Comparison of ENCODE assay signal across 13 cellular contexts in the genomic region with DNA sequence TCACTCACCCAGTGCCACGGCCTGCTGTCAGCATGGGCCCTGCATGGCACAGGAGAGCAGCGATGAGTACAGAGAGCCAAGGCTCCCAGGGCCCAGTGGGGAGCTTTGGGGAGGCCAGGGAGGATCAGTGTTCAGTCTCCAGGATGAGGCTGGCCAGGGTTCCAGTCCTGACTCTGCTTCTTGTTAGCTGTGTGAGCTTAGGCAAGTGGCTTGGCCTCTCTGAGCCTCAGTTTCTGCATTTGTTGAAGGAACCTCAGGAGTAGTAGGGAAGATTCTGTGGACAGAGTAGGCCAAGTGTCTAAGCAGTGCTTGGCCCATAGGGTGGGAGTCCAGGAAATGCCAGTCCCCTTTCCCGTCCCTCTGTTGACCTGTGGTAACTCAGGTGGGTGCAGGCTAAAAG. TPM values are rescaled to one million over a fixed set of nuclear protein-coding genes. Genes with fewer than 3 reads are reported as not detected.
DNase-seq lines count a peak whose midpoint lies in the region; ATAC-seq, FAIRE-seq and TF ChIP-seq lines count a peak whose summit lies in the region.
"Had no signal": no experiment of that assay in that cellular context is flagged by ENCODE, and none has a peak within 500 bp of the region (broad histone marks: within the 10 kb centered on the region; RNA-seq: fewer than 3 reads in every experiment).

No MANE protein-coding gene starts in this region.

- no peak for FAIRE-seq in pancreas (lab: Jason Lieb, UNC)
- FAIRE-seq: RCC 7860 had no signal

- no peak for TF ChIP-seq POLR2A in esophagus squamous epithelium (IDR thresholded peaks at IDR 0.05)
- TF ChIP-seq POLR2A in upper lobe of left lung (IDR thresholded peaks at IDR 0.05) = no peak

- no peak for DNase-seq in SK-N-SH
- DNase-seq in esophagus squamous epithelium (lab: John Stamatoyannopoulos, UW) = no peak
- no peak for DNase-seq in pancreas
- no peak for DNase-seq in upper lobe of left lung
- DNase-seq in Karpas-422 = no peak
- no peak for DNase-seq in CD1c-positive myeloid dendritic cell (ENCODE audit: extremely low spot score)
- DNase-seq: activated CD8-positive, alpha-beta T cell treated with anti-CD3 and anti-CD28 coated beads for 36 hours; NCI-H1105; stimulated activated CD4-positive, alpha-beta T cell treated with anti-CD3 and anti-CD28 coated beads, Interleukin-1b, Interleukin-23, amount 100 ng/mL, for 48 hours had no signal

- H3K27me3 ChIP-seq in SK-N-SH (ENCODE audit: insufficient read depth) (no peaks in the 10 kb centered on the region), esophagus squamous epithelium (no peaks in the 10 kb centered on the region), pancreas (no peaks in the 10 kb centered on the region), upper lobe of left lung (no peaks in the 10 kb centered on the region), Karpas-422 (ENCODE audit: low read length) (no peaks in the 10 kb centered on the region)

- ATAC-seq in SK-N-SH treated with all-trans-retinoic acid at 6 μM for 48 hours = no peak
- ATAC-seq in pancreas = no peak
- ATAC-seq in upper lobe of left lung (ENCODE audit: low FRiP score in 2 of 2) = no peak
- no peak for ATAC-seq in GM18511 (IDR thresholded peaks at IDR 0.05; ENCODE audit: unreplicated experiment)
- ATAC-seq: activated CD8-positive, alpha-beta T cell treated with anti-CD3 and anti-CD28 coated beads for 36 hours had no signal

- 0 out of 2 replicates have a peak, but pooled peaks cover 4% of the 10 kb centered on the region for H4K20me1 ChIP-seq in SK-N-SH (ENCODE audit: insufficient read depth)
- H4K20me1 ChIP-seq in Karpas-422 (ENCODE audit: insufficient read depth, low read depth, low read length) = peaks cover 18% of the 10 kb centered on the region

- H3K9me2 ChIP-seq in SK-N-SH (no peaks in the 10 kb centered on the region), Karpas-422 (replicated peaks; ENCODE audit: insufficient read depth, low read length) (no peaks in the 10 kb centered on the region)

- H3K4me1 ChIP-seq in SK-N-SH (ENCODE audit: control insufficient read depth in 1 of 2, insufficient read depth in 2 of 2, low read depth in 1 of 2, low read length in 1 of 2) (peaks cover 44 to 57% of the 10 kb centered on the region in 2 experiments), esophagus squamous epithelium (peaks cover 45 to 73% (median 50%) of the 10 kb centered on the region in 3 donors), pancreas (peaks cover 7 to 27% (median 21%) of the 10 kb centered on the region in 3 donors), upper lobe of left lung (peaks cover 59 to 85% (median 71%) of the 10 kb centered on the region in 4 donors), Karpas-422 (ENCODE audit: low read length) (peaks cover 4% of the 10 kb centered on the region; the same call in 1 of the 2 replicates)

- H2AFZ ChIP-seq in SK-N-SH (ENCODE audit: low read depth) (no peak overlapping the region), Karpas-422 (ENCODE audit: low read length) (no peak overlapping the region)

- POLR2A ChIA-PET in SK-N-SH (lab: Yijun Ruan, JAX) = interaction anchor here (2.5 kb wide), 1 partner anchor 102 kb away, joined by 7 read pairs; a partner anchor contains a TSS

- CTCF ChIA-PET in SK-N-SH (lab: Yijun Ruan, JAX) = interaction anchor here (0.8 to 1.0 kb wide), 2 partner anchors 157 to 159 kb away, joined by 3 to 4 read pairs; no protein-coding TSS in a partner anchor

- no peak for TF ChIP-seq CTCF in SK-N-SH (IDR thresholded peaks at IDR 0.05)
- no peak for TF ChIP-seq CTCF in esophagus squamous epithelium (IDR thresholded peaks at IDR 0.05)
- TF ChIP-seq CTCF in pancreas (IDR thresholded peaks at IDR 0.05) = no peak
- TF ChIP-seq CTCF in upper lobe of left lung (IDR thresholded peaks at IDR 0.05) = no peak

- no peak for TF ChIP-seq RAD21 in SK-N-SH (IDR thresholded peaks at IDR 0.05; ENCODE audit: low read length)

- WGBS in SK-N-SH (ENCODE audit: low lambda C conversion rate) = 90% methylated on average over 2 of the region's 3 CpGs
- WGBS in esophagus squamous epithelium, 2 donors = 75 to 100% methylated on average over 1 of the region's 3 CpGs
- WGBS in pancreas, 2 donors = 82 to 88% methylated on average over 3 of the region's 3 CpGs
- WGBS in upper lobe of left lung, 2 donors = 51 to 60% methylated on average over 1 to 3 of the region's 3 CpGs

- H3K36me3 ChIP-seq in SK-N-SH (replicated peaks in 1 of 2; ENCODE audit: control insufficient read depth in 1 of 2, insufficient read depth in 2 of 2, low read length in 1 of 2) = no peaks in the 10 kb centered on the region
- H3K36me3 ChIP-seq in esophagus squamous epithelium = no peaks in the 10 kb centered on the region
- no peaks in the 10 kb centered on the region for H3K36me3 ChIP-seq in pancreas
- H3K36me3 ChIP-seq in upper lobe of left lung = no peaks in the 10 kb centered on the region
- no peaks in the 10 kb centered on the region for H3K36me3 ChIP-seq in Karpas-422 (ENCODE audit: insufficient read depth, low read length)

- H3K4me2 ChIP-seq in SK-N-SH (peak overlapping the region; percentile 48), Karpas-422 (ENCODE audit: low read depth, low read length, poor library complexity, severe bottlenecking) (no peak overlapping the region)

- H3K4me3 ChIP-seq in SK-N-SH (ENCODE audit: low read depth in 2 of 2, low read length in 1 of 2) = no peak overlapping the region
- peak overlapping the region in 1 of 4 donors; percentile 4 for H3K4me3 ChIP-seq in esophagus squamous epithelium
- H3K4me3 ChIP-seq in pancreas = no peak overlapping the region
- H3K4me3 ChIP-seq in upper lobe of left lung = no peak overlapping the region
- H3K4me3 ChIP-seq in Karpas-422 (ENCODE audit: low read length) = no peak overlapping the region

- TF ChIP-seq EP300 in SK-N-SH (IDR thresholded peaks at IDR 0.05; ENCODE audit: borderline replicate concordance in 1 of 2, low read depth in 1 of 2, low read length in 1 of 2) = no peak
- TF ChIP-seq EP300 in upper lobe of left lung (IDR thresholded peaks at IDR 0.05) = no peak

- peaks cover 38% of the 10 kb centered on the region for H3F3A ChIP-seq in SK-N-SH (replicated peaks; ENCODE audit: insufficient read depth)

- H3K79me2 ChIP-seq in SK-N-SH (ENCODE audit: insufficient read depth) (peaks cover 60% of the 10 kb centered on the region), Karpas-422 (ENCODE audit: low read length) (peaks cover 17% of the 10 kb centered on the region; the same call in 1 of the 2 replicates)

- H3K27ac ChIP-seq in SK-N-SH (ENCODE audit: low read depth in 2 of 2, low read length in 1 of 2) (peak overlapping the region in 1 of 2 experiments; percentile 99; a peak in 2 of 4 replicates), esophagus squamous epithelium (peak overlapping the region; percentile 76 to 94 (median 92)), pancreas (peak overlapping the region; percentile 38 to 79 (median 56)), upper lobe of left lung (peak overlapping the region; percentile 81 to 96 (median 88)), Karpas-422 (ENCODE audit: low read length) (no peak overlapping the region)
- H3K27ac ChIP-seq: 22Rv1 had no signal

- H3K9ac ChIP-seq in SK-N-SH (peak overlapping the region; percentile 64; the same call in 1 of the 2 replicates), Karpas-422 (ENCODE audit: low read length) (no peak overlapping the region)

- H3K9me3 ChIP-seq in SK-N-SH (no peaks in the 10 kb centered on the region), esophagus squamous epithelium (no peaks in the 10 kb centered on the region), pancreas (no peaks in the 10 kb centered on the region), upper lobe of left lung (no peaks in the 10 kb centered on the region), Karpas-422 (ENCODE audit: low read length) (no peaks in the 10 kb centered on the region)

- intact Hi-C loops in esophagus squamous epithelium (cut with DNase I) (no loop called here), pancreas (cut with DNase I) (no loop called here)

TF ChIP-seq in SK-N-SH, 30 proteins besides CTCF, POLR2A, EP300 and RAD21:
- TF ChIP-seq RFX5 (IDR thresholded peaks at IDR 0.05; ENCODE audit: low read length) (no peak), EZH2phosphoT487 (IDR thresholded peaks at IDR 0.05; ENCODE audit: borderline replicate concordance, low read depth) (no peak), FOSL2 (IDR thresholded peaks at IDR 0.05; ENCODE audit: borderline replicate concordance, low read depth) (no peak), GATA2 (CRISPR knock-in tag; IDR thresholded peaks at IDR 0.05) (no peak), SMC3 (IDR thresholded peaks at IDR 0.05; ENCODE audit: low read depth, low read length) (no peak), YY1 (IDR thresholded peaks at IDR 0.05; ENCODE audit: low read depth) (no peak), RCOR1 (IDR thresholded peaks at IDR 0.05; ENCODE audit: low read length) (no peak), TEAD4 (IDR thresholded peaks at IDR 0.05; ENCODE audit: borderline replicate concordance, insufficient read depth) (no peak), POLR2AphosphoS5 (IDR thresholded peaks at IDR 0.05; ENCODE audit: low read depth, low read length) (no peak)
TF ChIP-seq in SK-N-SH: peak in this region for 0.

TF ChIP-seq in SK-N-SH treated with all-trans-retinoic acid at 6 μM for 48 hours, 23 proteins besides CTCF, POLR2A, EP300 and RAD21 (continues in another document):
- no peak for TF ChIP-seq ZC3H10 (CRISPR knock-in tag; IDR thresholded peaks at IDR 0.05)
- TF ChIP-seq, protein P1, sequence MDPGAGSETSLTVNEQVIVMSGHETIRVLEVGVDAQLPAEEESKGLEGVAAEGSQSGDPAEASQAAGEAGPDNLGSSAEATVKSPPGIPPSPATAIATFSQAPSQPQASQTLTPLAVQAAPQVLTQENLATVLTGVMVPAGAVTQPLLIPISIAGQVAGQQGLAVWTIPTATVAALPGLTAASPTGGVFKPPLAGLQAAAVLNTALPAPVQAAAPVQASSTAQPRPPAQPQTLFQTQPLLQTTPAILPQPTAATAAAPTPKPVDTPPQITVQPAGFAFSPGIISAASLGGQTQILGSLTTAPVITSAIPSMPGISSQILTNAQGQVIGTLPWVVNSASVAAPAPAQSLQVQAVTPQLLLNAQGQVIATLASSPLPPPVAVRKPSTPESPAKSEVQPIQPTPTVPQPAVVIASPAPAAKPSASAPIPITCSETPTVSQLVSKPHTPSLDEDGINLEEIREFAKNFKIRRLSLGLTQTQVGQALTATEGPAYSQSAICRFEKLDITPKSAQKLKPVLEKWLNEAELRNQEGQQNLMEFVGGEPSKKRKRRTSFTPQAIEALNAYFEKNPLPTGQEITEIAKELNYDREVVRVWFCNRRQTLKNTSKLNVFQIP (CRISPR knock-in tag; IDR thresholded peaks at IDR 0.05; ENCODE audit: borderline replicate concordance, low read depth) = no peak
- TF ChIP-seq OSR1 (CRISPR knock-in tag; IDR thresholded peaks at IDR 0.05) = no peak
- no peak for TF ChIP-seq ZNF70 (CRISPR knock-in tag; IDR thresholded peaks at IDR 0.05)
- TF ChIP-seq ZFP3 (CRISPR knock-in tag; IDR thresholded peaks at IDR 0.05) = no peak

RNA-seq across cellular contexts. Expression of a gene that starts 39.5 kb away (rescaled TPM):
- polyA plus RNA-seq in SK-N-SH (2012; rRNA removed) (101 and 111 TPM in 2 replicates), pancreas (10 to 100 TPM; 54.8 to 60.3 TPM)
- polyA plus RNA-seq in SK-N-SH (2012; cell fraction: cytosol; rRNA removed) = 69.4 and 95.6 TPM in 2 replicates
- polyA plus RNA-seq in SK-N-SH (2012; cell fraction: nucleus; rRNA removed) = 40.7 and 61.0 TPM in 2 replicates
- total RNA-seq in esophagus squamous epithelium (10 to 100 TPM; 50.9 to 83.0 (median 65.5) TPM), pancreas (100 to 1,000 TPM in 1 of 6 donors, 10 to 100 TPM in 5; 58.3 to 101 (median 76.7) TPM), upper lobe of left lung (100 to 1,000 TPM; 158 to 225 (median 173) TPM)
- total RNA-seq in Karpas-422 (2014; rRNA removed; shearing (Covaris generic); ENCODE audit: low replicate concordance) = 54.4 and 67.2 TPM in 2 replicates
